10 cellular contexts compared by ENCODE assay signal in genomic region chr17:78706271-78706915, GRCh38.
A peak's percentile ranks its signal among the peaks of the same experiment; 100 is the strongest.
DNase-seq lines count a peak whose midpoint lies in the region; ATAC-seq and TF ChIP-seq lines count a peak whose summit lies in the region.
"Had no signal": no experiment of that assay in that cellular context is flagged by ENCODE, and none has a peak within 500 bp of the region (broad histone marks: within the 10 kb centered on the region; RNA-seq: fewer than 3 reads in every experiment).

No MANE protein-coding gene starts in this region.

- H2AFZ ChIP-seq in PC-3 (ENCODE audit: low read length) = no peak overlapping the region

- H3K4me3 ChIP-seq in PC-3 (ENCODE audit: low read length) (no peak overlapping the region; the same call in 1 of the 2 replicates), prostate gland (no peak overlapping the region), colonic mucosa (no peak overlapping the region)

- H3K27me3 ChIP-seq in PC-3 (ENCODE audit: low read length) (no peaks in the 10 kb centered on the region), prostate gland (replicated peaks; ENCODE audit: insufficient read depth) (no peaks in the 10 kb centered on the region), colonic mucosa (no peaks in the 10 kb centered on the region)

- H3K27ac ChIP-seq in PC-3 (ENCODE audit: low read length) = peak overlapping the region; percentile 66
- no peak overlapping the region for H3K27ac ChIP-seq in prostate gland
- no peak overlapping the region for H3K27ac ChIP-seq in colonic mucosa
- H3K27ac ChIP-seq: 22Rv1 had no signal

- ATAC-seq in HG02870 (IDR thresholded peaks at IDR 0.05; ENCODE audit: unreplicated experiment) (peak; percentile 73), PC-3 (peak; percentile 81)
- ATAC-seq: natural killer cell treated with Interleukin-12 subunit alpha and Interleukin-12 subunit beta and Interleukin-15 and Interleukin-18, amount 100 ng/mL, for 72 hours had no signal

- H3K9me2 ChIP-seq in PC-3 (replicated peaks; ENCODE audit: low read length) = no peaks in the 10 kb centered on the region

- H3K9me3 ChIP-seq in PC-3 (ENCODE audit: low read length) (no peaks in the 10 kb centered on the region), prostate gland (no peaks in the 10 kb centered on the region), colonic mucosa (no peaks in the 10 kb centered on the region)

- 51% methylated on average over 10 of the region's 10 CpGs for WGBS in prostate gland

- CTCF ChIA-PET in PC-3 (lab: Charles Lee) = interaction anchor here (0.7 kb wide), 1 partner anchor 218 kb away, joined by 5 read pairs; no protein-coding TSS in a partner anchor

- 0 out of 2 replicates have a peak, but pooled peaks cover 1% of the 10 kb centered on the region for H3K79me2 ChIP-seq in PC-3 (ENCODE audit: low read length)

- peaks cover 8% of the 10 kb centered on the region for H3F3A ChIP-seq in PC-3 (ENCODE audit: low read length, unreplicated experiment)

- H3K36me3 ChIP-seq in PC-3 (ENCODE audit: low read depth, low read length) = peaks cover 12% of the 10 kb centered on the region; the same call in 1 of the 2 replicates
- H3K36me3 ChIP-seq in prostate gland = peaks cover 2 to 4% of the 10 kb centered on the region in 2 donors
- H3K36me3 ChIP-seq in colonic mucosa = peaks cover 23% of the 10 kb centered on the region

- DNase-seq in NCI-H2171 treated with DMSO at 0.1 percent for 48 hours (lab: John Stamatoyannopoulos, UW) (peak; percentile 42), NCI-H2171 (lab: John Stamatoyannopoulos, UW) (no peak), PC-3 (peak; percentile 97), prostate gland (ENCODE audit: low spot score) (peak; percentile 59), NCI-H1930 (lab: John Stamatoyannopoulos, UW) (no peak), NCI-H128 (lab: John Stamatoyannopoulos, UW; ENCODE audit: unreplicated experiment) (no peak), colonic mucosa (no peak)

- TF ChIP-seq CTCF in PC-3 (conservative IDR thresholded peaks at IDR 0.05; ENCODE audit: low read depth, low read length) (no peak), prostate gland (IDR thresholded peaks at IDR 0.05) (no peak), colonic mucosa (IDR thresholded peaks at IDR 0.05) (no peak)

- BruUV-seq in PC-3 (replicated peaks; lab: Mats Ljungman, UMichigan) = no TSS peak

- peak overlapping the region; percentile 30 for H3K4me2 ChIP-seq in PC-3 (ENCODE audit: low read length)

- H3K4me1 ChIP-seq in PC-3 (ENCODE audit: insufficient read depth, low read length) (peaks cover 32% of the 10 kb centered on the region), prostate gland (replicated peaks) (no peaks in the 10 kb centered on the region), colonic mucosa (peaks cover 3% of the 10 kb centered on the region)

- POLR2A ChIA-PET in PC-3 (lab: Charles Lee; ENCODE audit: unreplicated experiment) = interaction anchor here (1.0 kb wide), 1 partner anchor 171 kb away, joined by 3 read pairs; no protein-coding TSS in a partner anchor

- no peak for TF ChIP-seq POLR2A in prostate gland (IDR thresholded peaks at IDR 0.05)

- H3K9ac ChIP-seq in PC-3 (ENCODE audit: low read length) (peak overlapping the region; percentile 36), colonic mucosa (ENCODE audit: low read depth in 2 of 2, low read length in 2 of 2) (no peak overlapping the region)

- intact Hi-C loops in PC-3 (cut with micrococcal nuclease) (loop anchor here (1.0 to 5.0 kb wide), 3 partner anchors 25 to 114 kb away; no protein-coding TSS in a partner anchor), prostate gland (cut with DNase I) (loop anchor here (5.0 kb wide), 1 partner anchor 209 kb away; no protein-coding TSS in a partner anchor), colonic mucosa (cut with DNase I) (loop anchor here (5.0 kb wide), 1 partner anchor 36 kb away; no protein-coding TSS in a partner anchor)

- H4K20me1 ChIP-seq in PC-3 (ENCODE audit: low read length) = no peaks in the 10 kb centered on the region

Comparison
In these comparisons a context has a peak if more than half of its experiments do, and no peak if none do; other contexts are left out.
1. DNase-seq: peak in NCI-H2171 treated with DMSO at 0.1 percent for 48 hours (single experiment), PC-3 (single experiment) and prostate gland (single experiment); none in NCI-H2171 (single experiment), NCI-H1930 (0 of 2), NCI-H128 (single experiment) and colonic mucosa (single experiment).